Comparison of ENCODE assay signal across 9 cellular contexts in genomic region chr17:40328386-40328766, GRCh38. TPM values are rescaled to one million over a fixed set of nuclear protein-coding genes. Genes with fewer than 3 reads are reported as not detected.
DNase-seq lines count a peak whose midpoint lies in the region; ATAC-seq and TF ChIP-seq lines count a peak whose summit lies in the region.
"Had no signal": no experiment of that assay in that cellular context is flagged by ENCODE, and none has a peak within 500 bp of the region (broad histone marks: within the 10 kb centered on the region; RNA-seq: fewer than 3 reads in every experiment).

No MANE protein-coding gene starts in this region.

- TF ChIP-seq CTCF in heart left ventricle (IDR thresholded peaks at IDR 0.05) (no peak), upper lobe of right lung (IDR thresholded peaks at IDR 0.05) (no peak), GM13977 (IDR thresholded peaks at IDR 0.05; ENCODE audit: extremely low read depth, insufficient read depth, missing control alignments) (no peak)

- peak overlapping the region; percentile 27 for H3K27ac Mint-ChIP-seq in activated T-helper 17 cell treated with anti-CD3 and anti-CD28 coated beads, Interleukin-2, amount 50 U/mL, for 72 hours

- no peak overlapping the region for H3K9ac ChIP-seq in muscle layer of colon (ENCODE audit: low read length)

- H3K4me3 ChIP-seq in heart left ventricle, result no peak overlapping the region
- H3K4me3 ChIP-seq in muscle layer of colon (ENCODE audit: low read depth in 1 of 2, low read length in 2 of 2), result no peak overlapping the region
- no peak overlapping the region for H3K4me3 ChIP-seq in upper lobe of right lung

- peak overlapping the region in 10 of 12 donors; percentile 35 to 98 (median 79) for H3K27ac ChIP-seq in heart left ventricle
- peak overlapping the region; percentile 41 for H3K27ac ChIP-seq in muscle layer of colon (ENCODE audit: low read depth, low read length)
- peak overlapping the region; percentile 28 for H3K27ac ChIP-seq in upper lobe of right lung

- no peak for DNase-seq in heart left ventricle
- no peak for DNase-seq in Right ventricle myocardium inferior (ENCODE audit: missing footprints)
- no peak for DNase-seq in upper lobe of right lung
- no peak for DNase-seq in GM13977 (ENCODE audit: low spot score)
- no peak for DNase-seq in sciatic nerve (ENCODE audit: low spot score)
- no peak for DNase-seq in left lobe of liver (ENCODE audit: low spot score)
- DNase-seq: stimulated activated naive CD4-positive, alpha-beta T cell had no signal

- no peak for ATAC-seq in heart left ventricle
- ATAC-seq in Right ventricle myocardium inferior, result no peak
- ATAC-seq in activated T-helper 17 cell treated with anti-CD3 and anti-CD28 coated beads, Interleukin-2, amount 50 U/mL, for 72 hours (replicated peaks), result no peak
- ATAC-seq in upper lobe of right lung, result no peak
- ATAC-seq in sciatic nerve, result no peak
- no peak for ATAC-seq in left lobe of liver

- no peak for TF ChIP-seq POLR2A in heart left ventricle (IDR thresholded peaks at IDR 0.05)

- H3K9me3 ChIP-seq in heart left ventricle, result no peaks in the 10 kb centered on the region
- no peaks in the 10 kb centered on the region for H3K9me3 ChIP-seq in muscle layer of colon (ENCODE audit: low read length)
- no peaks in the 10 kb centered on the region for H3K9me3 ChIP-seq in upper lobe of right lung

- peaks cover 55% of the 10 kb centered on the region for H3K4me1 Mint-ChIP-seq in activated T-helper 17 cell treated with anti-CD3 and anti-CD28 coated beads, Interleukin-2, amount 50 U/mL, for 72 hours

- no peaks in the 10 kb centered on the region for H3K27me3 ChIP-seq in heart left ventricle
- no peaks in the 10 kb centered on the region for H3K27me3 ChIP-seq in muscle layer of colon (ENCODE audit: control insufficient read depth in 1 of 2, insufficient read depth in 2 of 2, low read length in 2 of 2)
- no peaks in the 10 kb centered on the region for H3K27me3 ChIP-seq in upper lobe of right lung

- in situ Hi-C loops in GM13977 (cut with MboI; ENCODE audit: low pct_unique_long_range_greater_than_20kb, low sequenced_read_pairs, unreplicated experiment), result no loop called here

- no peaks in the 10 kb centered on the region for H3K9me3 Mint-ChIP-seq in activated T-helper 17 cell treated with anti-CD3 and anti-CD28 coated beads, Interleukin-2, amount 50 U/mL, for 72 hours

- peaks cover 0 to 11% (median 0%) of the 10 kb centered on the region in 9 donors for H3K36me3 ChIP-seq in heart left ventricle
- no peaks in the 10 kb centered on the region for H3K36me3 ChIP-seq in muscle layer of colon (ENCODE audit: insufficient read depth, low read length)
- H3K36me3 ChIP-seq in upper lobe of right lung, result peaks cover 8% of the 10 kb centered on the region

- H3K27me3 Mint-ChIP-seq in activated T-helper 17 cell treated with anti-CD3 and anti-CD28 coated beads, Interleukin-2, amount 50 U/mL, for 72 hours, result no peaks in the 10 kb centered on the region

- intact Hi-C loops in heart left ventricle (cut with DNase I), result no loop called here
- intact Hi-C loops in Right ventricle myocardium inferior (cut with DNase I), result no loop called here
- intact Hi-C loops in upper lobe of right lung (cut with DNase I), result no loop called here
- intact Hi-C loops in sciatic nerve (cut with DNase I), result no loop called here

- peak overlapping the region; percentile 98 for H3K4me3 Mint-ChIP-seq in activated T-helper 17 cell treated with anti-CD3 and anti-CD28 coated beads, Interleukin-2, amount 50 U/mL, for 72 hours

- 75 to 91% (median 87%) methylated on average over 2 of the region's 2 CpGs for WGBS in heart left ventricle, 4 donors

- peaks cover 73 to 100% (median 99%) of the 10 kb centered on the region in 12 donors for H3K4me1 ChIP-seq in heart left ventricle
- peaks cover 94% of the 10 kb centered on the region for H3K4me1 ChIP-seq in muscle layer of colon (ENCODE audit: insufficient read depth, low read length)
- H3K4me1 ChIP-seq in upper lobe of right lung, result peaks cover 98% of the 10 kb centered on the region

- H3K36me3 Mint-ChIP-seq in activated T-helper 17 cell treated with anti-CD3 and anti-CD28 coated beads, Interleukin-2, amount 50 U/mL, for 72 hours (ENCODE audit: low read depth), result peaks cover 64% of the 10 kb centered on the region

RNA-seq across cellular contexts. Expression of gene RARA, which starts 19.4 kb away (rescaled TPM):
- total RNA-seq in heart left ventricle (10 to 100 TPM; 14.1 to 41.4 (median 19.4) TPM), Right ventricle myocardium inferior (17.9 TPM), upper lobe of right lung (69.7 TPM), sciatic nerve (74.4 TPM), left lobe of liver (21.3 TPM)
- polyA plus RNA-seq in heart left ventricle, result 10 to 100 TPM; 15.5 to 22.0 TPM
- 10 to 100 TPM; 43.7 to 61.9 TPM for total RNA-seq in activated T-helper 17 cell treated with anti-CD3 and anti-CD28 coated beads, Interleukin-2, amount 50 U/mL, for 72 hours

RNA-seq across cellular contexts. Expression of gene GJD3, which starts 36.2 kb away (rescaled TPM):
- total RNA-seq in heart left ventricle (1 to 10 TPM; 1.2 to 8.7 (median 2.2) TPM), Right ventricle myocardium inferior (0.92 TPM), upper lobe of right lung (2.8 TPM), sciatic nerve (not detected), left lobe of liver (0.68 TPM)
- under 1 TPM; 0.30 to 0.35 TPM for polyA plus RNA-seq in heart left ventricle
- total RNA-seq in activated T-helper 17 cell treated with anti-CD3 and anti-CD28 coated beads, Interleukin-2, amount 50 U/mL, for 72 hours, result not detected

RNA-seq across cellular contexts. Expression of gene CDC6, which starts 40.7 kb away (rescaled TPM):
- total RNA-seq in heart left ventricle, result 1 to 10 TPM in 2 of 9 donors, under 1 TPM in 7; 0.07 to 9.8 (median 0.69) TPM
- polyA plus RNA-seq in heart left ventricle, result 1 to 10 TPM in 1 of 2 donors, under 1 TPM in 1; 0.34 to 2.8 TPM
- 1.9 TPM for total RNA-seq in Right ventricle myocardium inferior
- 100 to 1,000 TPM in 1 of 2 donors, 10 to 100 TPM in 1; 60.9 to 101 TPM for total RNA-seq in activated T-helper 17 cell treated with anti-CD3 and anti-CD28 coated beads, Interleukin-2, amount 50 U/mL, for 72 hours
- 1.4 TPM for total RNA-seq in upper lobe of right lung
- total RNA-seq in sciatic nerve, result 1.0 TPM
- total RNA-seq in left lobe of liver, result 1.5 TPM

Comparison
In these comparisons a context has a peak if more than half of its experiments do, and no peak if none do; other contexts are left out.
1. H3K27ac ChIP-seq: peak in every context shown above with its lines; median percentile 79 in heart left ventricle; 41 in muscle layer of colon; 28 in upper lobe of right lung.
2. RNA of gene CDC6, which starts 40.7 kb away (total RNA-seq): 60.9 to 101 TPM in activated T-helper 17 cell treated with anti-CD3 and anti-CD28 coated beads, Interleukin-2, amount 50 U/mL, for 72 hours; 1.9 TPM in Right ventricle myocardium inferior (single experiment), 1.5 TPM in left lobe of liver (single experiment), 1.4 TPM in upper lobe of right lung (single experiment), 1.0 TPM in sciatic nerve (single experiment) and 0.07 to 9.8 TPM in heart left ventricle; every median in the first group is over 4 times any median in the second.